In genomic region chr2:126429129-126429528, GRCh38 we compare ENCODE assay signal across 28 cellular contexts.
"Had no signal": no experiment of that assay in that cellular context is flagged by ENCODE, and none has a peak within 500 bp of the region (broad histone marks: within the 10 kb centered on the region; RNA-seq: fewer than 3 reads in every experiment).

No MANE protein-coding gene starts in this region.

- H3K4me3 ChIP-seq: PC-9, SJSA1 had no signal

- H3K4me1 ChIP-seq: SJSA1 had no signal

- H3K4me2 ChIP-seq: KMS-11, PC-9, SK-N-SH had no signal

- DNase-seq: Karpas-422, KBM-7, MM.1S, MV-4-11, NCI-H1092, NCI-H1417 treated with DMSO at 0.1 percent for 48 hours, NCI-H1436 treated with DMSO at 0.1 percent for 48 hours, NCI-H1694 treated with DMSO at 0.1 percent for 48 hours, NCI-H2029, NCI-H2081, NCI-H2171 treated with DMSO at 0.1 percent for 48 hours, NCI-H2227 treated with DMSO at 0.1 percent for 48 hours, NCI-H345, NCI-H446, NCI-H510A treated with DMSO at 0.1 percent for 48 hours, NCI-H524 treated with DMSO at 0.1 percent for 48 hours, NCI-H526 treated with DMSO at 0.1 percent for 48 hours, NCI-H774, PC-9, SHP77 treated with DMSO at 0.1 percent for 48 hours, SK-N-SH, SW 1271 had no signal

- H3K9ac ChIP-seq: KMS-11, SK-N-SH had no signal

- ATAC-seq: Panc1, Right ventricle myocardium inferior had no signal

- H2AFZ ChIP-seq: PC-9 had no signal

- H3K36me3 ChIP-seq: SJSA1 had no signal

- H3K9me3 ChIP-seq: SJSA1, SK-N-SH had no signal

- H3K27me3 ChIP-seq: SJSA1 had no signal

- H3K27ac ChIP-seq: KMS-11, PC-9, RWPE1, SJSA1 had no signal

- FAIRE-seq: RCC 7860 had no signal
